ENCODE assay signal across 27 cellular contexts in genomic region chr17:55279203-55279602, GRCh38. TPM values are rescaled to one million over a fixed set of nuclear protein-coding genes. Genes with fewer than 3 reads are reported as not detected.
A peak's percentile ranks its signal among the peaks of the same experiment; 100 is the strongest.
DNase-seq lines count a peak whose midpoint lies in the region; ATAC-seq, FAIRE-seq and TF ChIP-seq lines count a peak whose summit lies in the region.
"Had no signal": no experiment of that assay in that cellular context is flagged by ENCODE, and none has a peak within 500 bp of the region (broad histone marks: within the 10 kb centered on the region; RNA-seq: fewer than 3 reads in every experiment).

No MANE protein-coding gene starts in this region.

- H3K9ac ChIP-seq in HepG2 (ENCODE audit: insufficient read depth, low read depth, low read length), result no peak overlapping the region
- H3K9ac ChIP-seq in PC-3 (ENCODE audit: low read length), result no peak overlapping the region
- H3K9ac ChIP-seq: BLaER1 treated with 17β-estradiol and CSF1 and Interleukin-3, amounts not matched to agents 10 nM and 100 nM had no signal

- no peak for TF ChIP-seq RAD21 in HepG2 (CRISPR knock-in tag; IDR thresholded peaks at IDR 0.05)

- peaks cover 34% of the 10 kb centered on the region for H4K20me1 ChIP-seq in HepG2 (ENCODE audit: insufficient read depth, low read length)
- H4K20me1 ChIP-seq in PC-3 (ENCODE audit: low read length), result no peaks in the 10 kb centered on the region
- H4K20me1 ChIP-seq: BLaER1 treated with 17β-estradiol and CSF1 and Interleukin-3, amounts not matched to agents 10 nM and 100 nM had no signal

- FAIRE-seq in HepG2 (lab: Jason Lieb, UNC), result no peak
- FAIRE-seq: A549, D721Med, GM12891, GM18507, H54 had no signal

- H3K27me3 ChIP-seq in HepG2 (ENCODE audit: control insufficient read depth in 1 of 2, insufficient read depth in 2 of 2, low read length in 2 of 2), result no peaks in the 10 kb centered on the region
- no peaks in the 10 kb centered on the region for H3K27me3 ChIP-seq in right lobe of liver
- no peaks in the 10 kb centered on the region for H3K27me3 ChIP-seq in gastroesophageal sphincter
- H3K27me3 ChIP-seq in thyroid gland, result no peaks in the 10 kb centered on the region
- H3K27me3 ChIP-seq in effector memory CD4-positive, alpha-beta T cell (replicated peaks; ENCODE audit: control insufficient read depth, insufficient read depth, low read length, poor library complexity, severe bottlenecking), result no peaks in the 10 kb centered on the region
- no peaks in the 10 kb centered on the region for H3K27me3 ChIP-seq in PC-3 (ENCODE audit: low read length)
- H3K27me3 ChIP-seq: BE2C; BLaER1 treated with 17β-estradiol and CSF1 and Interleukin-3, amounts not matched to agents 10 nM and 100 nM had no signal

- H3K4me1 ChIP-seq in HepG2 (ENCODE audit: insufficient read depth, low read length) (peaks cover 99% of the 10 kb centered on the region), right lobe of liver (peaks cover 0 to 83% (median 28%) of the 10 kb centered on the region in 4 donors), gastroesophageal sphincter (peaks cover 59 to 100% (median 70%) of the 10 kb centered on the region in 3 donors), thyroid gland (peaks cover 75 to 94% of the 10 kb centered on the region in 2 donors), PC-3 (ENCODE audit: insufficient read depth, low read length) (peaks cover 11% of the 10 kb centered on the region; the same call in 1 of the 2 replicates)
- H3K4me1 ChIP-seq in effector memory CD4-positive, alpha-beta T cell (ENCODE audit: control insufficient read depth, insufficient read depth, low read length, poor library complexity, severe bottlenecking), result no peaks in the 10 kb centered on the region
- H3K4me1 ChIP-seq: HAP-1 had no signal

- ATAC-seq in HepG2, result no peak
- no peak for ATAC-seq in right lobe of liver
- no peak for ATAC-seq in gastroesophageal sphincter
- no peak for ATAC-seq in PC-3

- TF ChIP-seq POLR2A in HepG2 (IDR thresholded peaks at IDR 0.05; ENCODE audit: insufficient read depth in 1 of 2, low read depth in 2 of 2, low read length in 2 of 2) (no peak), right lobe of liver (IDR thresholded peaks at IDR 0.05) (no peak), gastroesophageal sphincter (IDR thresholded peaks at IDR 0.05) (no peak), thyroid gland (IDR thresholded peaks at IDR 0.05) (no peak)

- H3F3A ChIP-seq in PC-3 (ENCODE audit: low read length, unreplicated experiment), result no peaks in the 10 kb centered on the region

- H3K79me2 ChIP-seq in HepG2 (ENCODE audit: insufficient read depth, low read length) (peaks cover 100% of the 10 kb centered on the region), PC-3 (ENCODE audit: low read length) (no peaks in the 10 kb centered on the region)

- POLR2A ChIA-PET in HepG2 (lab: Yijun Ruan, JAX), result interaction anchor here (12.4 kb wide), 1 partner anchor 8 kb away, joined by 626 read pairs; the partner anchor contains the start of gene HLF
- POLR2A ChIA-PET in PC-3 (lab: Charles Lee; ENCODE audit: unreplicated experiment), result no interaction called here

- no peak for TF ChIP-seq EP300 in HepG2 (IDR thresholded peaks at IDR 0.05; ENCODE audit: low read depth in 2 of 2, low read length in 2 of 2)
- no peak for TF ChIP-seq EP300 in HepG2 (CRISPR knock-in tag; IDR thresholded peaks at IDR 0.05; ENCODE audit: borderline replicate concordance)
- no peak for TF ChIP-seq EP300 in gastroesophageal sphincter (IDR thresholded peaks at IDR 0.05)

- 63% methylated on average over 1 of the region's 1 CpG for WGBS in HepG2 (ENCODE audit: low lambda C conversion rate)
- 100% methylated on average over 1 of the region's 1 CpG for WGBS in right lobe of liver (ENCODE audit: insufficient coverage, low coverage, low lambda C conversion rate, missing lambda C conversion rate)
- WGBS in gastroesophageal sphincter (ENCODE audit: low coverage in 1 of 2), 2 donors, result 90 to 94% methylated on average over 1 of the region's 1 CpG
- 93 to 94% methylated on average over 1 of the region's 1 CpG for whole genome bisulfite sequencing in thyroid gland, 2 donors

- in situ Hi-C loops in HepG2 (cut with HindIII; ENCODE audit: extremely low pct_ligation_motif_present, low pct_unique_long_range_greater_than_20kb), result no loop called here

- no peaks in the 10 kb centered on the region for H3K9me2 ChIP-seq in PC-3 (replicated peaks; ENCODE audit: low read length)

- H3K36me3 ChIP-seq in HepG2 (replicated peaks in 1 of 2; ENCODE audit: control insufficient read depth in 1 of 2, insufficient read depth in 2 of 2, low read length in 2 of 2) (peaks cover 17 to 83% of the 10 kb centered on the region in 2 experiments), right lobe of liver (peaks cover 0 to 8% (median 1%) of the 10 kb centered on the region in 4 donors), gastroesophageal sphincter (peaks cover 0 to 9% of the 10 kb centered on the region in 2 donors), thyroid gland (no peaks in the 10 kb centered on the region), PC-3 (ENCODE audit: low read depth, low read length) (no peaks in the 10 kb centered on the region)
- H3K36me3 ChIP-seq in effector memory CD4-positive, alpha-beta T cell (ENCODE audit: control insufficient read depth, insufficient read depth, low read length), result no peaks in the 10 kb centered on the region
- H3K36me3 ChIP-seq: BE2C; BLaER1 treated with 17β-estradiol and CSF1 and Interleukin-3, amounts not matched to agents 10 nM and 100 nM; HAP-1 had no signal

- TF ChIP-seq CTCF in HepG2 (CRISPR knock-in tag; IDR thresholded peaks at IDR 0.05) (no peak), right lobe of liver (IDR thresholded peaks at IDR 0.05) (no peak), gastroesophageal sphincter (IDR thresholded peaks at IDR 0.05) (no peak), thyroid gland (IDR thresholded peaks at IDR 0.05) (no peak), PC-3 (conservative IDR thresholded peaks at IDR 0.05; ENCODE audit: low read depth, low read length) (no peak)

- H2AFZ ChIP-seq in HepG2 (ENCODE audit: low read length) (no peak overlapping the region), PC-3 (ENCODE audit: low read length) (no peak overlapping the region)

- DNase-seq in HepG2 (ENCODE audit: low spot score), result no peak
- DNase-seq in right lobe of liver, result no peak
- DNase-seq in thyroid gland, result no peak
- DNase-seq in effector memory CD4-positive, alpha-beta T cell, result no peak
- no peak for DNase-seq in PC-3
- DNase-seq in SHP77 treated with DMSO at 0.1 percent for 48 hours (lab: John Stamatoyannopoulos, UW), result no peak
- DNase-seq: 8988T; ACHN; AML-193; BE2C; CD4-positive, alpha-beta T cell; CD8-positive, alpha-beta memory T cell; DMS 273 treated with DMSO at 0.1 percent for 48 hours; DMS79; EL; GF-D8; GOT3; HFFc6 had no signal

- H3K27ac ChIP-seq in HepG2 (ENCODE audit: extremely low read length, insufficient read depth, low read length), result peak overlapping the region; percentile 84
- no peak overlapping the region for H3K27ac ChIP-seq in right lobe of liver
- H3K27ac ChIP-seq in gastroesophageal sphincter, result peak overlapping the region; percentile 91 to 97 (median 94)
- peak overlapping the region; percentile 73 to 93 (median 87) for H3K27ac ChIP-seq in thyroid gland
- H3K27ac ChIP-seq in effector memory CD4-positive, alpha-beta T cell (ENCODE audit: insufficient read depth, low read length, poor library complexity, severe bottlenecking), result no peak overlapping the region
- H3K27ac ChIP-seq in PC-3 (ENCODE audit: low read length), result no peak overlapping the region
- H3K27ac ChIP-seq: BLaER1 treated with 17β-estradiol and CSF1 and Interleukin-3, amounts not matched to agents 10 nM and 100 nM had no signal

- BruUV-seq in HepG2 (replicated peaks; lab: Mats Ljungman, UMichigan) (no TSS peak), PC-3 (replicated peaks; lab: Mats Ljungman, UMichigan) (no TSS peak)

- peak overlapping the region; percentile 93 for H3K4me2 ChIP-seq in HepG2 (ENCODE audit: low read depth, low read length)
- no peak overlapping the region for H3K4me2 ChIP-seq in PC-3 (ENCODE audit: low read length)
- H3K4me2 ChIP-seq: A549; BLaER1 treated with 17β-estradiol and CSF1 and Interleukin-3, amounts not matched to agents 10 nM and 100 nM had no signal

- CTCF ChIA-PET in HepG2 (lab: Yijun Ruan, JAX; ENCODE audit: low intra/inter-chr PET ratio, low total read pairs), result no interaction called here
- CTCF ChIA-PET in PC-3 (lab: Charles Lee), result no interaction called here

- intact Hi-C loops in HepG2 (cut with micrococcal nuclease; ENCODE audit: unreplicated experiment), result no loop called here
- intact Hi-C loops in right lobe of liver (cut with DNase I), result no loop called here
- intact Hi-C loops in thyroid gland (cut with DNase I), result no loop called here
- intact Hi-C loops in PC-3 (cut with micrococcal nuclease), result no loop called here

- H3K4me3 ChIP-seq in HepG2 (replicated peaks in 1 of 3; ENCODE audit: insufficient read depth in 1 of 3, low read depth in 2 of 3, low read length in 3 of 3) (no peak overlapping the region; a peak in 1 of 6 replicates), right lobe of liver (no peak overlapping the region), gastroesophageal sphincter (no peak overlapping the region), thyroid gland (replicated peaks in 1 of 3) (no peak overlapping the region), PC-3 (ENCODE audit: low read length) (no peak overlapping the region)
- H3K4me3 ChIP-seq in effector memory CD4-positive, alpha-beta T cell (ENCODE audit: insufficient read depth, low read depth, low read length, poor library complexity, severe bottlenecking), result no peak overlapping the region
- H3K4me3 ChIP-seq: A549; BLaER1 treated with 17β-estradiol and CSF1 and Interleukin-3, amounts not matched to agents 10 nM and 100 nM; HAP-1 had no signal

- H3K9me3 ChIP-seq in HepG2 (ENCODE audit: low read length), result no peaks in the 10 kb centered on the region
- H3K9me3 ChIP-seq in right lobe of liver, result no peaks in the 10 kb centered on the region
- H3K9me3 ChIP-seq in gastroesophageal sphincter, result no peaks in the 10 kb centered on the region
- H3K9me3 ChIP-seq in thyroid gland, result no peaks in the 10 kb centered on the region
- no peaks in the 10 kb centered on the region for H3K9me3 ChIP-seq in effector memory CD4-positive, alpha-beta T cell (ENCODE audit: control insufficient read depth, low read length)
- H3K9me3 ChIP-seq in PC-3 (ENCODE audit: low read length), result no peaks in the 10 kb centered on the region
- H3K9me3 ChIP-seq: A549; BE2C; BLaER1 treated with 17β-estradiol and CSF1 and Interleukin-3, amounts not matched to agents 10 nM and 100 nM had no signal

RNA-seq across cellular contexts. Expression of gene HLF, which starts 14.4 kb away (rescaled TPM):
- total RNA-seq in HepG2 (2016; rRNA removed; fragmentation: Illumina TruSeq; extraction: Trizol), result 197 and 202 TPM in 2 replicates
- 34.5 and 39.5 TPM in 2 replicates for total RNA-seq in HepG2 (2016; cell fraction: cytosol; rRNA removed; fragmentation: Illumina TruSeq; extraction: Trizol; ENCODE audit: low read depth)
- total RNA-seq in HepG2 (2016; cell fraction: insoluble cytoplasmic fraction; rRNA removed; fragmentation: Illumina TruSeq; extraction: Trizol), result 175 and 198 TPM in 2 replicates
- total RNA-seq in HepG2 (2016; cell fraction: membrane; rRNA removed; fragmentation: Illumina TruSeq; extraction: Trizol), result 156 and 157 TPM in 2 replicates
- total RNA-seq in HepG2 (2016; cell fraction: nucleus; rRNA removed; fragmentation: Illumina TruSeq; extraction: Trizol), result 187 and 216 TPM in 2 replicates
- 346 and 353 TPM in 2 replicates for polyA plus RNA-seq in HepG2 (2011; rRNA removed)
- polyA plus RNA-seq in HepG2 (2011; cell fraction: cytosol; rRNA removed), result 266 and 275 TPM in 2 replicates
- 442 and 465 TPM in 2 replicates for polyA plus RNA-seq in HepG2 (2011; cell fraction: nucleus; rRNA removed)
- 217 and 233 TPM in 2 replicates for polyA plus RNA-seq in HepG2 (2012)
- polyA plus RNA-seq in HepG2 (2016; cell fraction: cytosol; fragmentation: Illumina TruSeq; extraction: Trizol; ENCODE audit: low read depth), result 21.4 and 26.2 TPM in 2 replicates
- polyA plus RNA-seq in HepG2 (2016; cell fraction: insoluble cytoplasmic fraction; fragmentation: Illumina TruSeq; extraction: Trizol; ENCODE audit: low read depth), result 217 and 237 TPM in 2 replicates
- polyA plus RNA-seq in HepG2 (2016; cell fraction: membrane; fragmentation: Illumina TruSeq; extraction: Trizol; ENCODE audit: low read depth), result 106 and 107 TPM in 2 replicates
- polyA plus RNA-seq in HepG2 (2016; cell fraction: nucleus; fragmentation: Illumina TruSeq; extraction: Trizol; ENCODE audit: insufficient read depth, low read depth), result 258 and 265 TPM in 2 replicates
- 1.0 and 1,188 TPM in 2 replicates for polyA minus RNA-seq in HepG2 (2011; rRNA and poly(A)+ RNA removed; ENCODE audit: low replicate concordance)
- 240 and 275 TPM in 2 replicates for polyA minus RNA-seq in HepG2 (2011; cell fraction: cytosol; rRNA and poly(A)+ RNA removed)
- 508 and 622 TPM in 2 replicates for polyA minus RNA-seq in HepG2 (2011; cell fraction: nucleus; rRNA and poly(A)+ RNA removed)
- total RNA-seq in right lobe of liver, result 10 to 100 TPM; 16.4 to 96.9 (median 42.6) TPM
- 100 to 1,000 TPM in 3 of 4 donors, 10 to 100 TPM in 1; 59.4 to 186 (median 126) TPM for total RNA-seq in gastroesophageal sphincter
- total RNA-seq in thyroid gland, result 10 to 100 TPM; 39.4 to 54.1 (median 51.7) TPM
- total RNA-seq in PC-3 (2014; rRNA removed), result 0.23 and 0.66 TPM in 2 replicates
- total RNA-seq: HFFc6 had no signal
- polyA plus RNA-seq: CD14-positive monocyte had no signal

Comparison
In these comparisons a context has a peak if more than half of its experiments do, and no peak if none do; other contexts are left out.
1. H3K27ac ChIP-seq: peak in HepG2 (single experiment), gastroesophageal sphincter (4 of 4) and thyroid gland (3 of 3); none in right lobe of liver (0 of 3), effector memory CD4-positive, alpha-beta T cell (single experiment) and PC-3 (single experiment).
2. RNA of gene HLF, which starts 14.4 kb away (total RNA-seq): 34.5 to 216 TPM in HepG2, 59.4 to 186 TPM in gastroesophageal sphincter, 39.4 to 54.1 TPM in thyroid gland and 16.4 to 96.9 TPM in right lobe of liver; 0.23 to 0.66 TPM in PC-3; every median in the first group is over 10 times any median in the second.